26 cellular contexts compared by ENCODE assay signal in genomic region chr13:105219636-105220035, GRCh38.
"Had no signal": no experiment of that assay in that cellular context is flagged by ENCODE, and none has a peak within 500 bp of the region (broad histone marks: within the 10 kb centered on the region; RNA-seq: fewer than 3 reads in every experiment).

No MANE protein-coding gene starts in this region.

- H3K9me3 Mint-ChIP-seq: activated naive CD4-positive, alpha-beta T cell treated with anti-CD3 and anti-CD28 coated beads, Interleukin-2, amount 50 U/mL, for 24 hours; stimulated activated naive B cell treated with anti-CD40 and anti-IgM and Interleukin-4, amounts not matched to agents 10 μg/mL and 1 μg/mL and 100 μg/mL, for 72 hours had no signal

- H3K4me3 ChIP-seq: adrenal gland, ascending aorta, esophagus muscularis mucosa, lower lobe of right lung, smooth muscle cell, testis, uterus had no signal

- H3K27me3 ChIP-seq: adrenal gland, ascending aorta, esophagus muscularis mucosa, foreskin keratinocyte, testis, uterus had no signal

- H3K36me3 Mint-ChIP-seq: activated naive CD4-positive, alpha-beta T cell treated with anti-CD3 and anti-CD28 coated beads, Interleukin-2, amount 50 U/mL, for 24 hours; naive thymus-derived CD4-positive, alpha-beta T cell; stimulated activated naive B cell treated with anti-CD40 and anti-IgM and Interleukin-4, amounts not matched to agents 10 μg/mL and 1 μg/mL and 100 μg/mL, for 72 hours had no signal

- H3K4me1 Mint-ChIP-seq: activated naive CD4-positive, alpha-beta T cell treated with anti-CD3 and anti-CD28 coated beads, Interleukin-2, amount 50 U/mL, for 24 hours; naive thymus-derived CD4-positive, alpha-beta T cell; stimulated activated naive B cell treated with anti-CD40 and anti-IgM and Interleukin-4, amounts not matched to agents 10 μg/mL and 1 μg/mL and 100 μg/mL, for 72 hours had no signal

- FAIRE-seq: kidney had no signal

- H3K4me1 ChIP-seq: adrenal gland, ascending aorta, esophagus muscularis mucosa, lower lobe of right lung, testis, uterus had no signal

- H3K36me3 ChIP-seq: adrenal gland, ascending aorta, esophagus muscularis mucosa, lower lobe of right lung, uterus had no signal

- H3K4me3 Mint-ChIP-seq: activated naive CD4-positive, alpha-beta T cell treated with anti-CD3 and anti-CD28 coated beads, Interleukin-2, amount 50 U/mL, for 24 hours; dendritic cell treated with granulocyte-macrophage colony-stimulating factor and Interleukin-4, amounts not matched to agents 40 ng/mL and 50 ng/mL, for 4 days; naive thymus-derived CD4-positive, alpha-beta T cell; neural crest cell; stimulated activated naive B cell treated with anti-CD40 and anti-IgM and Interleukin-4, amounts not matched to agents 10 μg/mL and 1 μg/mL and 100 μg/mL, for 72 hours had no signal

- H3K27ac Mint-ChIP-seq: activated naive CD4-positive, alpha-beta T cell treated with anti-CD3 and anti-CD28 coated beads, Interleukin-2, amount 50 U/mL, for 24 hours; dendritic cell treated with granulocyte-macrophage colony-stimulating factor and Interleukin-4, amounts not matched to agents 40 ng/mL and 50 ng/mL, for 4 days; naive thymus-derived CD4-positive, alpha-beta T cell; stimulated activated naive B cell treated with anti-CD40 and anti-IgM and Interleukin-4, amounts not matched to agents 10 μg/mL and 1 μg/mL and 100 μg/mL, for 72 hours had no signal

- H3K4me2 ChIP-seq: smooth muscle cell had no signal

- ATAC-seq: foreskin keratinocyte; lower lobe of right lung; naive thymus-derived CD4-positive, alpha-beta T cell; sciatic nerve; stimulated activated naive B cell treated with anti-CD40 and anti-IgM and Interleukin-4, amounts not matched to agents 10 μg/mL and 1 μg/mL and 100 μg/mL, for 72 hours had no signal

- H3K27me3 Mint-ChIP-seq: dendritic cell treated with granulocyte-macrophage colony-stimulating factor and Interleukin-4, amounts not matched to agents 40 ng/mL and 50 ng/mL, for 4 days; stimulated activated naive B cell treated with anti-CD40 and anti-IgM and Interleukin-4, amounts not matched to agents 10 μg/mL and 1 μg/mL and 100 μg/mL, for 72 hours had no signal

- DNase-seq: activated CD4-positive, alpha-beta T cell treated with anti-CD3 and anti-CD28 coated beads for 1 hour; activated CD4-positive, alpha-beta T cell treated with anti-CD3 and anti-CD28 coated beads, Interleukin-2, amount 50 U/mL, for 1 hour; activated gamma-delta T cell treated with Interleukin-2 at 50 U/mL for 16 hours; activated T-cell treated with anti-CD3 and anti-CD28 coated beads, Interleukin-2, amount 50 U/mL, for 1 hour; adrenal gland; cerebellar nuclear complex; effector CD8-positive, alpha-beta T cell; kidney; lower lobe of right lung; mesendoderm; naive thymus-derived CD4-positive, alpha-beta T cell; occipital lobe; stimulated activated CD4-positive, alpha-beta T cell treated with anti-CD3 and anti-CD28 coated beads, Interleukin-15, amount 100 ng/mL, for 24 hours; stimulated activated CD8-positive, alpha-beta memory T cell treated with anti-CD3 and anti-CD28 coated beads, Interleukin-4, amount 100 ng/mL, for 48 hours; stimulated activated naive B cell treated with anti-CD40 and anti-IgM and Interleukin-4, amounts not matched to agents 10 μg/mL and 1 μg/mL and 100 μg/mL, for 72 hours; T-helper 9 cell; testis; uterus had no signal

- H3K27ac ChIP-seq: adrenal gland, ascending aorta, esophagus muscularis mucosa, foreskin keratinocyte, lower lobe of right lung, testis, uterus had no signal

- H3K9me3 ChIP-seq: adrenal gland, ascending aorta, esophagus muscularis mucosa, lower lobe of right lung, testis, uterus had no signal
